In the genomic region with DNA sequence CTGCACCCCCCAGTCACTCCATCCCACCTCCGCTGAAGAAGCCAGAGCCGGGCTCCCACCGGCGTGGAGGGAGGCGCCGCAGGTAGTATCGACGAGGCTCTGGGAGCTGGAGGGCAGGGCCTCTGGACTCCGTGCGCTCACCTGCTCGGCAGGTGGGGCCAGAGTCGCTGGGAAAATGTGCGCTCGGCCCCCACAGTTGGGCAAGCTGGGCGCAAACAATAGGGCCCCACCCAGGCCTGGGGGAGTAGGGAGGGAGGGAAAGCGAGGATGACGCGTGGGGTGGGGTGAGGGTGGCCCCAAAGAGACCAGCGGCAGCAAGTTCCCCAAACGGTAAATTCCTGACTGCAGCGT, we compare ENCODE assay signal across 1 cellular context.
TF ChIP-seq lines count a peak whose summit lies in the region.

No MANE protein-coding gene starts in this region.

TF ChIP-seq in HEK293T, 16 proteins besides CTCF, POLR2A, EP300 and RAD21 (continued from another document):
- TF ChIP-seq, protein P1, sequence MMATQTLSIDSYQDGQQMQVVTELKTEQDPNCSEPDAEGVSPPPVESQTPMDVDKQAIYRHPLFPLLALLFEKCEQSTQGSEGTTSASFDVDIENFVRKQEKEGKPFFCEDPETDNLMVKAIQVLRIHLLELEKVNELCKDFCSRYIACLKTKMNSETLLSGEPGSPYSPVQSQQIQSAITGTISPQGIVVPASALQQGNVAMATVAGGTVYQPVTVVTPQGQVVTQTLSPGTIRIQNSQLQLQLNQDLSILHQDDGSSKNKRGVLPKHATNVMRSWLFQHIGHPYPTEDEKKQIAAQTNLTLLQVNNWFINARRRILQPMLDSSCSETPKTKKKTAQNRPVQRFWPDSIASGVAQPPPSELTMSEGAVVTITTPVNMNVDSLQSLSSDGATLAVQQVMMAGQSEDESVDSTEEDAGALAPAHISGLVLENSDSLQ (IDR thresholded peaks at IDR 0.05) = no peak
TF ChIP-seq in HEK293T: peak in this region for 0.
